In the genomic region with DNA sequence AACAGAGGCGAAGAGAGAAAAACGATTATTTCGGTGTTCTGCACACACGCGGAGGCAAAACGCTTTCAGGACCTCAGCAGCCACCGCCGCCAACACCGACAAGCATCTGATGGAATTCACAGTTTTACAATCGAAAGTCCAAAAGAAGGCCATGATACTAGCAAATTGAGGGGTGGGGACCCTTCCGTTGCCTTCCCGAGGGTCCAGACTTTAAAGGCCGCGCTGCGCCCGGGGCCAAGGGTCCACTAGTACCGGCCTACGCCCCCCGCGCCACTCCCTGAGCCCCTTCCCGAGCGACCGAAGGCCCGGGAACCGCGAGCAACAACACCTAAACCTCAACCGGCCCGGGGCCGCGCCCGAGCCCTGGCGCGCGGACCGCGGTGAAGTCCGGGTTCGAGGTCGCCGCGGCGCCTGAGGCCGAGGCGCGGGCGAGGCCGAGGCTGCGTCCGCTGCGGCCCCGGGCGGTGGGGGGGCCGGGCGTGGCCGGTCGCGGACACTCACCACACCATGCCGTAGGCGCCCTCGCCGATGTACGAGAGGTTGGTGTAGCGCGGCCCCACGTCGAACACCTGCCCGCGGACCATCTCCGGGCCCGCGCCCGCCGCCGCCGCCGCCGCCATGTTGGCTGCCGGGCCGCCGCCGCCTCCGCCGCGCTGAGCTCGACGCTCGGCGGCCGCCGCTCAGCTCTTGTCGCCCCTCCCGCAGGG, we compare ENCODE assay signal across 8 cellular contexts. TPM values are rescaled to one million over a fixed set of nuclear protein-coding genes. Genes with fewer than 3 reads are reported as not detected.
DNase-seq lines count a peak whose midpoint lies in the region; ATAC-seq, FAIRE-seq and TF ChIP-seq lines count a peak whose summit lies in the region.

No MANE protein-coding gene starts in this region.

- CTCF ChIA-PET in Panc1 (lab: Charles Lee): interaction anchor here (0.7 kb wide), 2 partner anchors 28 to 83 kb away, joined by 3 read pairs; no protein-coding TSS in a partner anchor

- H3K27me3 ChIP-seq in Panc1 (ENCODE audit: control insufficient read depth, insufficient read depth, low read length): no peaks in the 10 kb centered on the region

- intact Hi-C loops in Panc1 (cut with micrococcal nuclease; ENCODE audit: unreplicated experiment): no loop called here

- POLR2A ChIA-PET in Panc1 (lab: Charles Lee): interaction anchor here (0.7 to 1.3 kb wide), 3 partner anchors 13 to 77 kb away, joined by 4 to 7 read pairs (median 4); no protein-coding TSS in a partner anchor

- no peak for FAIRE-seq in HTR-8/SVneo (lab: Jason Lieb, UNC)

- in situ Hi-C loops in Panc1 (cut with HindIII; ENCODE audit: low pct_unique_long_range_greater_than_20kb, low sequenced_read_pairs) (no loop called here), astrocyte of the spinal cord (cut with HindIII; ENCODE audit: low sequenced_read_pairs) (no loop called here)

- H3K27ac ChIP-seq in Panc1 (ENCODE audit: low read length): peak overlapping the region; percentile 87

- no TSS peak for BruUV-seq in Panc1 (replicated peaks; lab: Mats Ljungman, UMichigan)

- no peaks in the 10 kb centered on the region for H3K9me3 ChIP-seq in Panc1 (ENCODE audit: control insufficient read depth, insufficient read depth, low read depth, low read length)

- TF ChIP-seq CTCF in Panc1 (IDR thresholded peaks at IDR 0.05): no peak
- TF ChIP-seq CTCF in astrocyte of the spinal cord (IDR thresholded peaks at IDR 0.05; ENCODE audit: low read depth, low read length): no peak

- peak; percentile 26 for ATAC-seq in HG02571 (IDR thresholded peaks at IDR 0.05; ENCODE audit: unreplicated experiment)
- ATAC-seq in Panc1: peak; percentile 75
- no peak for ATAC-seq in GM18867 (IDR thresholded peaks at IDR 0.05; ENCODE audit: unreplicated experiment)

- no peak for DNase-seq in Panc1 (ENCODE audit: low read depth, low spot score)
- no peak for DNase-seq in astrocyte of the spinal cord (ENCODE audit: low read depth, low spot score)
- peak; percentile 53 for DNase-seq in inferior parietal cortex (ENCODE audit: extremely low spot score)
- peak; percentile 9 for DNase-seq in stimulated activated CD4-positive, alpha-beta T cell treated with anti-CD3 and anti-CD28 coated beads, Interleukin-1b, Interleukin-23, amount 100 ng/mL, for 48 hours
- DNase-seq in HTR-8/SVneo (ENCODE audit: insufficient read length, low spot score): no peak

- H3K4me3 ChIP-seq in GM08714 (ENCODE audit: low read length): peak overlapping the region; percentile 100
- peak overlapping the region; percentile 85 to 88 for H3K4me3 ChIP-seq in Panc1 (ENCODE audit: low read depth in 2 of 2, low read length in 2 of 2)
- peak overlapping the region; percentile 94 for H3K4me3 ChIP-seq in astrocyte of the spinal cord (ENCODE audit: low read depth, low read length)

- peaks cover 20% of the 10 kb centered on the region for H3K4me1 ChIP-seq in Panc1 (ENCODE audit: control insufficient read depth, insufficient read depth, low read length)

- no peaks in the 10 kb centered on the region; the same call in 1 of the 2 replicates for H3K36me3 ChIP-seq in Panc1 (ENCODE audit: control insufficient read depth, insufficient read depth, low read length)

RNA-seq across cellular contexts. Expression of a gene that starts 0.5 kb away (rescaled TPM):
- total RNA-seq in Panc1 (2021; ENCODE audit: unreplicated experiment): 122 TPM
- polyA plus RNA-seq in Panc1 (2012; ENCODE audit: insufficient read length): 66.1 TPM

Comparison
In these comparisons a context has a peak if more than half of its experiments do, and no peak if none do; other contexts are left out.
1. DNase-seq: peak in inferior parietal cortex (single experiment) and stimulated activated CD4-positive, alpha-beta T cell treated with anti-CD3 and anti-CD28 coated beads, Interleukin-1b, Interleukin-23, amount 100 ng/mL, for 48 hours (single experiment); none in Panc1 (single experiment), astrocyte of the spinal cord (single experiment) and HTR-8/SVneo (single experiment).
2. Peak in every context shown above with its lines, with median percentiles within 50 percentile points of each other: H3K4me3 ChIP-seq.